In genomic region chr1:17831619-17832018, GRCh38 we compare ENCODE assay signal across 10 cellular contexts.
DNase-seq lines count a peak whose midpoint lies in the region; ATAC-seq and TF ChIP-seq lines count a peak whose summit lies in the region.
"Had no signal": no experiment of that assay in that cellular context is flagged by ENCODE, and none has a peak within 500 bp of the region (broad histone marks: within the 10 kb centered on the region; RNA-seq: fewer than 3 reads in every experiment).

No MANE protein-coding gene starts in this region.

- no peaks in the 10 kb centered on the region for H3K36me3 ChIP-seq in adrenal gland (replicated peaks in 1 of 2)
- H3K36me3 ChIP-seq in esophagus muscularis mucosa: no peaks in the 10 kb centered on the region

- H3K4me3 ChIP-seq in adrenal gland: no peak overlapping the region
- no peak overlapping the region for H3K4me3 ChIP-seq in esophagus muscularis mucosa

- H3K27ac ChIP-seq in adrenal gland (no peak overlapping the region), esophagus muscularis mucosa (replicated peaks in 1 of 4) (no peak overlapping the region)

- whole genome bisulfite sequencing in adrenal gland, 4 donors: 38 to 51% (median 45%) methylated on average over 7 of the region's 7 CpGs
- WGBS in esophagus muscularis mucosa: 37% methylated on average over 7 of the region's 7 CpGs

- ATAC-seq in HG03097 (IDR thresholded peaks at IDR 0.05; ENCODE audit: low FRiP score, unreplicated experiment): no peak
- ATAC-seq: naive thymus-derived CD4-positive, alpha-beta T cell had no signal

- DNase-seq in COLO829 (ENCODE audit: low spot score) (peak; percentile 36), HT1080 (ENCODE audit: low read depth) (peak; percentile 42), adrenal gland (peak in 5 of 7 donors; percentile 24 to 39 (median 32)), iris pigment epithelial cell (ENCODE audit: low read depth) (peak; percentile 49), esophagus muscularis mucosa (ENCODE audit: extremely low spot score) (no peak), NCI-H774 (lab: John Stamatoyannopoulos, UW) (no peak)
- no peak for DNase-seq in effector CD4-positive, alpha-beta T cell
- DNase-seq: naive thymus-derived CD4-positive, alpha-beta T cell; NCI-H1417 had no signal

- TF ChIP-seq POLR2A in adrenal gland (IDR thresholded peaks at IDR 0.05) (no peak), esophagus muscularis mucosa (IDR thresholded peaks at IDR 0.05; ENCODE audit: low read depth) (no peak)

- H3K4me1 ChIP-seq in adrenal gland (replicated peaks in 1 of 2): no peaks in the 10 kb centered on the region
- H3K4me1 ChIP-seq in esophagus muscularis mucosa: no peaks in the 10 kb centered on the region

- peaks cover 8% of the 10 kb centered on the region for H3K27me3 ChIP-seq in adrenal gland
- peaks cover 0 to 85% (median 3%) of the 10 kb centered on the region in 4 donors for H3K27me3 ChIP-seq in esophagus muscularis mucosa

- TF ChIP-seq CTCF in adrenal gland (IDR thresholded peaks at IDR 0.05) (no peak), esophagus muscularis mucosa (IDR thresholded peaks at IDR 0.05) (no peak)

- H3K9me3 ChIP-seq in adrenal gland (replicated peaks in 1 of 3) (no peaks in the 10 kb centered on the region), esophagus muscularis mucosa (no peaks in the 10 kb centered on the region)

- TF ChIP-seq EP300 in esophagus muscularis mucosa (IDR thresholded peaks at IDR 0.05): no peak

- intact Hi-C loops in adrenal gland (cut with DNase I) (no loop called here), esophagus muscularis mucosa (cut with DNase I) (no loop called here)

Comparison
In these comparisons a context has a peak if more than half of its experiments do, and no peak if none do; other contexts are left out.
1. DNase-seq: peak in COLO829 (single experiment), HT1080 (single experiment), adrenal gland (5 of 7) and iris pigment epithelial cell (single experiment); none in effector CD4-positive, alpha-beta T cell (single experiment), esophagus muscularis mucosa (single experiment) and NCI-H774 (single experiment).